8 cellular contexts compared by ENCODE assay signal in genomic region chr7:134432296-134433152, GRCh38. TPM values are rescaled to one million over a fixed set of nuclear protein-coding genes. Genes with fewer than 3 reads are reported as not detected.
DNase-seq lines count a peak whose midpoint lies in the region; ATAC-seq and TF ChIP-seq lines count a peak whose summit lies in the region.

No MANE protein-coding gene starts in this region.

- peak overlapping the region; percentile 11 for H3K27ac ChIP-seq in CD8-positive, alpha-beta T cell (ENCODE audit: low read depth, low read length)
- H3K27ac ChIP-seq in mesendoderm (ENCODE audit: low read depth, low read length), result no peak overlapping the region

- DNase-seq in CD8-positive, alpha-beta T cell, result peak; percentile 32 to 82 (median 60)
- peak; percentile 92 for DNase-seq in HK-2 (ENCODE audit: unreplicated experiment)
- peak; percentile 93 for DNase-seq in NCI-H82 treated with DMSO at 0.1 percent for 48 hours (lab: John Stamatoyannopoulos, UW; ENCODE audit: unreplicated experiment)
- DNase-seq in activated CD8-positive, alpha-beta memory T cell treated with anti-CD3 and anti-CD28 coated beads, Interleukin-2, amount 10 ng/mL, durations not matched to agents 7 days and 5 days, result peak; percentile 89
- peak; percentile 96 for DNase-seq in mesendoderm
- DNase-seq in stimulated activated CD8-positive, alpha-beta memory T cell treated with anti-CD3 and anti-CD28 coated beads, Interleukin-12 subunit alpha, Interleukin-12 subunit beta, amount 100 ng/mL, for 4 hours (ENCODE audit: low read depth), result peak; percentile 42

- H4K8ac ChIP-seq in mesendoderm (ENCODE audit: low read depth, low read length), result no peak overlapping the region

- peaks cover under 1% of the 10 kb centered on the region for H3K9me3 Mint-ChIP-seq in CD8-positive, alpha-beta T cell
- H3K9me3 Mint-ChIP-seq in activated CD8-positive, alpha-beta memory T cell treated with anti-CD3 and anti-CD28 coated beads, Interleukin-2, amount 10 ng/mL, durations not matched to agents 7 days and 5 days (ENCODE audit: low read depth), result no peaks in the 10 kb centered on the region

- WGBS in mesendoderm (ENCODE audit: extremely low coverage, insufficient coverage, low lambda C conversion rate), result no CpG with 5 or more reads among the region's 31 CpGs

- H2AK5ac ChIP-seq in mesendoderm (ENCODE audit: low read length), result no peak overlapping the region

- no peaks in the 10 kb centered on the region for H3K79me2 ChIP-seq in mesendoderm (ENCODE audit: control insufficient read depth, insufficient read depth, low read length)

- no peaks in the 10 kb centered on the region for H3K27me3 ChIP-seq in CD8-positive, alpha-beta T cell (ENCODE audit: insufficient read depth, low read length)
- no peaks in the 10 kb centered on the region for H3K27me3 ChIP-seq in endocrine pancreas (ENCODE audit: control insufficient read depth, insufficient read depth, low read length)
- H3K27me3 ChIP-seq in mesendoderm (ENCODE audit: insufficient read depth, low read length, poor library complexity), result no peaks in the 10 kb centered on the region

- H3K56ac ChIP-seq in mesendoderm (ENCODE audit: low read length), result peak overlapping the region; percentile 85

- no peak overlapping the region for H3K23ac ChIP-seq in mesendoderm (ENCODE audit: low read length)

- ATAC-seq in CD8-positive, alpha-beta T cell, result peak; percentile 88
- ATAC-seq in GM19463 (IDR thresholded peaks at IDR 0.05; ENCODE audit: unreplicated experiment), result peak; percentile 94
- peak; percentile 96 for ATAC-seq in activated CD8-positive, alpha-beta memory T cell treated with anti-CD3 and anti-CD28 coated beads, Interleukin-2, amount 10 ng/mL, durations not matched to agents 7 days and 5 days

- H3K9me3 ChIP-seq in CD8-positive, alpha-beta T cell (ENCODE audit: low read length), result no peaks in the 10 kb centered on the region
- H3K9me3 ChIP-seq in endocrine pancreas (ENCODE audit: control insufficient read depth, low read length), result no peaks in the 10 kb centered on the region

- no peaks in the 10 kb centered on the region for H3K79me1 ChIP-seq in mesendoderm (ENCODE audit: low read length)

- peaks cover 4% of the 10 kb centered on the region for H3K4me1 ChIP-seq in CD8-positive, alpha-beta T cell (ENCODE audit: insufficient read depth, low read length)
- peaks cover 7% of the 10 kb centered on the region for H3K4me1 ChIP-seq in endocrine pancreas (ENCODE audit: control insufficient read depth, insufficient read depth, low read length)
- H3K4me1 ChIP-seq in mesendoderm (ENCODE audit: control insufficient read depth, low read depth, low read length), result no peaks in the 10 kb centered on the region

- no peak overlapping the region for H2BK5ac ChIP-seq in mesendoderm (ENCODE audit: low read length)

- H2BK120ac ChIP-seq in mesendoderm (ENCODE audit: low read depth, low read length), result no peak overlapping the region

- H3K27me3 Mint-ChIP-seq in CD8-positive, alpha-beta T cell (ENCODE audit: low read depth), result no peaks in the 10 kb centered on the region
- H3K27me3 Mint-ChIP-seq in activated CD8-positive, alpha-beta memory T cell treated with anti-CD3 and anti-CD28 coated beads, Interleukin-2, amount 10 ng/mL, durations not matched to agents 7 days and 5 days, result peaks cover 2% of the 10 kb centered on the region

- H3K4ac ChIP-seq in mesendoderm (ENCODE audit: low read depth, low read length), result no peak overlapping the region

- peak; percentile 52 for TF ChIP-seq CTCF in CD8-positive, alpha-beta T cell (IDR thresholded peaks at IDR 0.05)

- H3K36me3 Mint-ChIP-seq in CD8-positive, alpha-beta T cell, result no peaks in the 10 kb centered on the region
- H3K36me3 Mint-ChIP-seq in activated CD8-positive, alpha-beta memory T cell treated with anti-CD3 and anti-CD28 coated beads, Interleukin-2, amount 10 ng/mL, durations not matched to agents 7 days and 5 days, result no peaks in the 10 kb centered on the region

- no peak overlapping the region for H3K18ac ChIP-seq in mesendoderm (ENCODE audit: low read length)

- H3K4me2 ChIP-seq in mesendoderm (ENCODE audit: low read length), result peak overlapping the region; percentile 39

- intact Hi-C loops in CD8-positive, alpha-beta T cell (cut with DNase I, micrococcal nuclease), result loop anchor here (1.0 to 10.0 kb wide), 12 partner anchors 27 to 1350 kb away; partner anchors contain the start of genes AKR1B1 (in 1 of the 2), CHCHD3 (in 1 of the 2), LRGUK (in 1 of the 2) and NUP205 (in 1 of the 2)

- no peak overlapping the region for H2BK15ac ChIP-seq in mesendoderm (replicated peaks; ENCODE audit: low read depth)

- H3K36me3 ChIP-seq in CD8-positive, alpha-beta T cell (ENCODE audit: insufficient read depth, low read length), result no peaks in the 10 kb centered on the region
- H3K36me3 ChIP-seq in endocrine pancreas (ENCODE audit: control insufficient read depth, insufficient read depth, low read length) (no peaks in the 10 kb centered on the region), mesendoderm (ENCODE audit: control insufficient read depth, insufficient read depth, low read length) (no peaks in the 10 kb centered on the region)

- peak overlapping the region; percentile 78 for H3K4me3 Mint-ChIP-seq in CD8-positive, alpha-beta T cell
- peak overlapping the region; percentile 71 for H3K4me3 Mint-ChIP-seq in activated CD8-positive, alpha-beta memory T cell treated with anti-CD3 and anti-CD28 coated beads, Interleukin-2, amount 10 ng/mL, durations not matched to agents 7 days and 5 days

- POLR2A ChIA-PET in CD8-positive, alpha-beta T cell (lab: Charles Lee), result interaction anchor here (0.7 to 2.5 kb wide), 5 partner anchors 16 to 115 kb away, joined by 3 to 13 read pairs (median 4); partner anchors contain the start of gene AKR1B1

- CTCF ChIA-PET in CD8-positive, alpha-beta T cell (lab: Charles Lee), result interaction anchor here (0.6 to 2.6 kb wide), 40 partner anchors 9 to 269 kb away, joined by 3 to 54 read pairs (median 5); partner anchors contain the start of genes AKR1B1 and AKR1B15
- CTCF ChIA-PET in activated CD8-positive, alpha-beta memory T cell treated with anti-CD3 and anti-CD28 coated beads, Interleukin-2, amount 10 ng/mL, durations not matched to agents 7 days and 5 days (lab: Charles Lee), result interaction anchor here (0.8 to 2.5 kb wide), 38 partner anchors 8 to 554 kb away, joined by 3 to 59 read pairs (median 6); partner anchors contain the start of genes AGBL3, AKR1B1, AKR1B15 and BPGM

- no peak overlapping the region for H4K5ac ChIP-seq in mesendoderm (ENCODE audit: low read length)

- peak overlapping the region; percentile 27 for H3K9ac ChIP-seq in endocrine pancreas (ENCODE audit: control insufficient read depth, insufficient read depth, low read length)
- H3K9ac ChIP-seq in mesendoderm (ENCODE audit: low read length), result peak overlapping the region; percentile 42

- H3K4me1 Mint-ChIP-seq in CD8-positive, alpha-beta T cell (ENCODE audit: low read depth), result peaks cover 16% of the 10 kb centered on the region
- H3K4me1 Mint-ChIP-seq in activated CD8-positive, alpha-beta memory T cell treated with anti-CD3 and anti-CD28 coated beads, Interleukin-2, amount 10 ng/mL, durations not matched to agents 7 days and 5 days, result peaks cover 16% of the 10 kb centered on the region

- H3K4me3 ChIP-seq in CD8-positive, alpha-beta T cell (ENCODE audit: low read depth, low read length), result peak overlapping the region; percentile 24
- peak overlapping the region; percentile 71 for H3K4me3 ChIP-seq in endocrine pancreas (ENCODE audit: control insufficient read depth, insufficient read depth, low read length)
- no peak overlapping the region for H3K4me3 ChIP-seq in mesendoderm (ENCODE audit: low read length)

- H3K27ac Mint-ChIP-seq in CD8-positive, alpha-beta T cell, result peak overlapping the region; percentile 77
- peak overlapping the region; percentile 89 for H3K27ac Mint-ChIP-seq in activated CD8-positive, alpha-beta memory T cell treated with anti-CD3 and anti-CD28 coated beads, Interleukin-2, amount 10 ng/mL, durations not matched to agents 7 days and 5 days

RNA-seq across cellular contexts. Expression of gene AKR1B1, which starts 26.4 kb away (rescaled TPM):
- 10 to 100 TPM; 63.9 to 67.6 TPM for total RNA-seq in CD8-positive, alpha-beta T cell
- total RNA-seq in activated CD8-positive, alpha-beta memory T cell treated with anti-CD3 and anti-CD28 coated beads, Interleukin-2, amount 10 ng/mL, durations not matched to agents 7 days and 5 days, result 100 to 1,000 TPM in 1 of 2 experiments, 10 to 100 TPM in 1; 96.2 to 113 TPM
- polyA plus RNA-seq in mesendoderm (2013, experiment 1 of 2), result 132 TPM
- 136 TPM for polyA plus RNA-seq in mesendoderm (2013, experiment 2 of 2)

Comparison
In these comparisons a context has a peak if more than half of its experiments do, and no peak if none do; other contexts are left out.
1. DNase-seq: peak in every context shown above with its lines; median percentile 96 in mesendoderm; 93 in NCI-H82 treated with DMSO at 0.1 percent for 48 hours; 92 in HK-2; 89 in activated CD8-positive, alpha-beta memory T cell treated with anti-CD3 and anti-CD28 coated beads, Interleukin-2, amount 10 ng/mL, durations not matched to agents 7 days and 5 days; 60 in CD8-positive, alpha-beta T cell; 42 in stimulated activated CD8-positive, alpha-beta memory T cell treated with anti-CD3 and anti-CD28 coated beads, Interleukin-12 subunit alpha, Interleukin-12 subunit beta, amount 100 ng/mL, for 4 hours.